ENCODE assay signal across 9 cellular contexts in genomic region chr6:26360451-26361416, GRCh38. TPM values are rescaled to one million over a fixed set of nuclear protein-coding genes. Genes with fewer than 3 reads are reported as not detected.
DNase-seq lines count a peak whose midpoint lies in the region; ATAC-seq and TF ChIP-seq lines count a peak whose summit lies in the region.
"Had no signal": no experiment of that assay in that cellular context is flagged by ENCODE, and none has a peak within 500 bp of the region (broad histone marks: within the 10 kb centered on the region; RNA-seq: fewer than 3 reads in every experiment).

No MANE protein-coding gene starts in this region.

- H4K20me1 ChIP-seq in SU-DHL-6 (ENCODE audit: low read depth, low read length) (no peaks in the 10 kb centered on the region), hepatocyte (ENCODE audit: insufficient read depth, poor library complexity, severe bottlenecking) (no peaks in the 10 kb centered on the region)

- H3K4me1 ChIP-seq in hepatocyte (ENCODE audit: insufficient read depth), result peaks cover 7% of the 10 kb centered on the region

- H3K27ac ChIP-seq in SU-DHL-6 (ENCODE audit: low read depth, low read length), result peak overlapping the region; percentile 32
- no peak overlapping the region for H3K27ac ChIP-seq in hepatocyte
- H3K27ac ChIP-seq: ovary had no signal

- H2AFZ ChIP-seq in SU-DHL-6 (ENCODE audit: low read depth, low read length, severe bottlenecking) (no peak overlapping the region), hepatocyte (no peak overlapping the region)

- H3K27me3 ChIP-seq in SU-DHL-6 (ENCODE audit: low read length), result no peaks in the 10 kb centered on the region
- no peaks in the 10 kb centered on the region for H3K27me3 ChIP-seq in hepatocyte
- H3K27me3 ChIP-seq: ovary had no signal

- H3K9me3 Mint-ChIP-seq in activated naive CD4-positive, alpha-beta T cell treated with anti-CD3 and anti-CD28 coated beads for 36 hours, result no peaks in the 10 kb centered on the region
- H3K9me3 Mint-ChIP-seq in stimulated activated naive CD8-positive, alpha-beta T cell treated with anti-CD3 and anti-CD28 coated beads, Interleukin-15, amount 100 ng/mL, for 72 hours, result no peaks in the 10 kb centered on the region

- H3K79me2 ChIP-seq in SU-DHL-6 (ENCODE audit: insufficient read depth, low read length) (no peaks in the 10 kb centered on the region), hepatocyte (no peaks in the 10 kb centered on the region)

- CTCF ChIA-PET in activated naive CD4-positive, alpha-beta T cell treated with anti-CD3 and anti-CD28 coated beads for 36 hours (lab: Charles Lee), result no interaction called here

- H3K27ac Mint-ChIP-seq in activated naive CD4-positive, alpha-beta T cell treated with anti-CD3 and anti-CD28 coated beads for 36 hours, result peak overlapping the region; percentile 63
- H3K27ac Mint-ChIP-seq in stimulated activated naive CD8-positive, alpha-beta T cell treated with anti-CD3 and anti-CD28 coated beads, Interleukin-15, amount 100 ng/mL, for 72 hours, result peak overlapping the region; percentile 69 to 77

- H3K9me2 ChIP-seq in SU-DHL-6 (replicated peaks; ENCODE audit: insufficient read depth, low read length) (no peaks in the 10 kb centered on the region), hepatocyte (replicated peaks; ENCODE audit: insufficient read depth) (no peaks in the 10 kb centered on the region)

- peak; percentile 53 for DNase-seq in activated naive CD4-positive, alpha-beta T cell treated with anti-CD3 and anti-CD28 coated beads for 36 hours
- DNase-seq in activated naive CD4-positive, alpha-beta T cell (lab: John Stamatoyannopoulos, UW), result no peak
- no peak for DNase-seq in stimulated activated naive CD8-positive, alpha-beta T cell treated with anti-CD3 and anti-CD28 coated beads, Interleukin-15, amount 100 ng/mL, for 72 hours
- no peak for DNase-seq in retina
- no peak for DNase-seq in hepatocyte (ENCODE audit: low spot score)
- DNase-seq in SHP77 treated with DMSO at 0.1 percent for 48 hours (lab: John Stamatoyannopoulos, UW), result no peak
- DNase-seq: ovary had no signal

- H3K4me3 ChIP-seq in SU-DHL-6 (ENCODE audit: insufficient read depth, low read length, poor library complexity, severe bottlenecking) (no peak overlapping the region), hepatocyte (no peak overlapping the region)
- H3K4me3 ChIP-seq: ovary had no signal

- H3K36me3 ChIP-seq in SU-DHL-6 (ENCODE audit: low read length) (no peaks in the 10 kb centered on the region), hepatocyte (replicated peaks; ENCODE audit: insufficient read depth, low read depth) (no peaks in the 10 kb centered on the region)
- H3K36me3 ChIP-seq: ovary had no signal

- intact Hi-C loops in activated naive CD4-positive, alpha-beta T cell treated with anti-CD3 and anti-CD28 coated beads for 36 hours (cut with micrococcal nuclease), result loop anchor here (2.0 kb wide), 1 partner anchor 30 kb away; no protein-coding TSS in a partner anchor

- 95% methylated on average over 14 of the region's 14 CpGs for WGBS in hepatocyte (ENCODE audit: low lambda C conversion rate, missing lambda C conversion rate)

- H3K4me2 ChIP-seq in SU-DHL-6 (ENCODE audit: low read depth, low read length, poor library complexity, severe bottlenecking), result peak overlapping the region; percentile 26
- H3K4me2 ChIP-seq in hepatocyte, result no peak overlapping the region

- TF ChIP-seq CTCF in SU-DHL-6 (IDR thresholded peaks at IDR 0.05; ENCODE audit: insufficient read depth, low read length, poor library complexity, severe bottlenecking) (no peak), hepatocyte (IDR thresholded peaks at IDR 0.05; ENCODE audit: poor library complexity) (no peak)

- H3K36me3 Mint-ChIP-seq in activated naive CD4-positive, alpha-beta T cell treated with anti-CD3 and anti-CD28 coated beads for 36 hours (ENCODE audit: low read depth), result no peaks in the 10 kb centered on the region

- H3K4me1 Mint-ChIP-seq in activated naive CD4-positive, alpha-beta T cell treated with anti-CD3 and anti-CD28 coated beads for 36 hours (ENCODE audit: low read depth), result peaks cover 34% of the 10 kb centered on the region
- peaks cover 39% of the 10 kb centered on the region for H3K4me1 Mint-ChIP-seq in stimulated activated naive CD8-positive, alpha-beta T cell treated with anti-CD3 and anti-CD28 coated beads, Interleukin-15, amount 100 ng/mL, for 72 hours

- no peaks in the 10 kb centered on the region for H3K9me3 ChIP-seq in SU-DHL-6 (ENCODE audit: insufficient read depth, low read length)
- H3K9me3 ChIP-seq in hepatocyte (ENCODE audit: low read depth), result no peaks in the 10 kb centered on the region
- H3K9me3 ChIP-seq: ovary had no signal

- no peak overlapping the region for H3K9ac ChIP-seq in SU-DHL-6 (ENCODE audit: low read length)

- H3F3A ChIP-seq in SU-DHL-6 (ENCODE audit: insufficient read depth), result no peaks in the 10 kb centered on the region

- H3K27me3 Mint-ChIP-seq in activated naive CD4-positive, alpha-beta T cell treated with anti-CD3 and anti-CD28 coated beads for 36 hours (ENCODE audit: low read depth), result no peaks in the 10 kb centered on the region
- H3K27me3 Mint-ChIP-seq in stimulated activated naive CD8-positive, alpha-beta T cell treated with anti-CD3 and anti-CD28 coated beads, Interleukin-15, amount 100 ng/mL, for 72 hours, result no peaks in the 10 kb centered on the region

- H3K4me3 Mint-ChIP-seq in activated naive CD4-positive, alpha-beta T cell treated with anti-CD3 and anti-CD28 coated beads for 36 hours, result peak overlapping the region; percentile 45
- H3K4me3 Mint-ChIP-seq in stimulated activated naive CD8-positive, alpha-beta T cell treated with anti-CD3 and anti-CD28 coated beads, Interleukin-15, amount 100 ng/mL, for 72 hours, result peak overlapping the region; percentile 76 to 86

- ATAC-seq in HG02623 (IDR thresholded peaks at IDR 0.05; ENCODE audit: unreplicated experiment), result peak; percentile 38
- peak; percentile 56 for ATAC-seq in stimulated activated naive CD8-positive, alpha-beta T cell treated with anti-CD3 and anti-CD28 coated beads, Interleukin-15, amount 100 ng/mL, for 72 hours

RNA-seq across cellular contexts. Expression of gene BTN3A2, which starts 4.3 kb away (rescaled TPM):
- total RNA-seq in activated naive CD4-positive, alpha-beta T cell treated with anti-CD3 and anti-CD28 coated beads for 36 hours, result 10 to 100 TPM; 67.6 to 80.5 TPM
- total RNA-seq in hepatocyte, result 8.3 and 10.8 TPM in 2 replicates
- polyA plus RNA-seq in hepatocyte, result 6.5 and 7.4 TPM in 2 replicates

RNA-seq across cellular contexts. Expression of gene BTN2A2, which starts 22.2 kb away (rescaled TPM):
- total RNA-seq in activated naive CD4-positive, alpha-beta T cell treated with anti-CD3 and anti-CD28 coated beads for 36 hours, result 10 to 100 TPM; 18.3 to 18.7 TPM
- total RNA-seq in hepatocyte, result 12.8 and 17.3 TPM in 2 replicates
- 8.2 and 10.6 TPM in 2 replicates for polyA plus RNA-seq in hepatocyte

RNA-seq across cellular contexts. Expression of gene BTN3A1, which starts 41.3 kb away (rescaled TPM):
- total RNA-seq in activated naive CD4-positive, alpha-beta T cell treated with anti-CD3 and anti-CD28 coated beads for 36 hours, result 10 to 100 TPM; 37.6 to 40.0 TPM
- 18.4 and 20.4 TPM in 2 replicates for total RNA-seq in hepatocyte
- 10.9 and 12.9 TPM in 2 replicates for polyA plus RNA-seq in hepatocyte
